Comparison of ENCODE assay signal across 8 cellular contexts in genomic region chr13:112616586-112617381, GRCh38. TPM values are rescaled to one million over a fixed set of nuclear protein-coding genes. Genes with fewer than 3 reads are reported as not detected.
A peak's percentile ranks its signal among the peaks of the same experiment; 100 is the strongest.
DNase-seq lines count a peak whose midpoint lies in the region; ATAC-seq and TF ChIP-seq lines count a peak whose summit lies in the region.

No MANE protein-coding gene starts in this region.

- no peak overlapping the region for H3K9ac ChIP-seq in endodermal cell (ENCODE audit: extremely low read depth, low read length, poor library complexity, severe bottlenecking)

- no peaks in the 10 kb centered on the region for H3K4me1 Mint-ChIP-seq in endodermal cell
- H3K4me1 Mint-ChIP-seq in nephron = no peaks in the 10 kb centered on the region

- DNase-seq in A673 (ENCODE audit: low spot score) = peak; percentile 53
- peak; percentile 59 for DNase-seq in ELR (ENCODE audit: low read depth)
- DNase-seq in OCI-LY7 (ENCODE audit: low spot score) = peak; percentile 34
- DNase-seq in endodermal cell = peak; percentile 78
- DNase-seq in NCI-H2029 (lab: John Stamatoyannopoulos, UW) = no peak

- H3K27me3 Mint-ChIP-seq in endodermal cell (ENCODE audit: insufficient read depth) = peaks cover 29% of the 10 kb centered on the region
- peaks cover 30% of the 10 kb centered on the region for H3K27me3 Mint-ChIP-seq in nephron (ENCODE audit: low read depth)

- H3K36me3 ChIP-seq in A673 (ENCODE audit: insufficient read depth, low read length, poor library complexity, severe bottlenecking) (no peaks in the 10 kb centered on the region), OCI-LY7 (ENCODE audit: insufficient read depth, low read length) (no peaks in the 10 kb centered on the region), endodermal cell (ENCODE audit: control insufficient read depth, insufficient read depth, low read length) (no peaks in the 10 kb centered on the region)

- ATAC-seq in HG02885 (IDR thresholded peaks at IDR 0.05; ENCODE audit: poor library complexity, unreplicated experiment) (peak; percentile 85), GM18520 (IDR thresholded peaks at IDR 0.05; ENCODE audit: unreplicated experiment) (no peak)

- H3K79me2 ChIP-seq in OCI-LY7 (ENCODE audit: insufficient read depth, low read depth, low read length) = no peaks in the 10 kb centered on the region

- POLR2A ChIA-PET in A673 (lab: Charles Lee; ENCODE audit: low non-redundant PET) (no interaction called here), OCI-LY7 (lab: Charles Lee) (no interaction called here)

- TF ChIP-seq CTCF in A673 (conservative IDR thresholded peaks at IDR 0.05; ENCODE audit: low read depth, low read length) = peak; percentile 69
- TF ChIP-seq CTCF in OCI-LY7 (conservative IDR thresholded peaks at IDR 0.05; ENCODE audit: low read length) = peak; percentile 70
- TF ChIP-seq CTCF in endodermal cell (conservative IDR thresholded peaks at IDR 0.05) = peak; percentile 81
- TF ChIP-seq CTCF in nephron (IDR thresholded peaks at IDR 0.05; ENCODE audit: unreplicated experiment in 3 of 3) = peak; percentile 36 to 53 (median 44)

- no peak overlapping the region for H2AFZ ChIP-seq in OCI-LY7 (ENCODE audit: low read length)

- H3K27ac ChIP-seq in A673 (ENCODE audit: low read depth, low read length, poor library complexity, severe bottlenecking) (no peak overlapping the region), OCI-LY7 (ENCODE audit: low read depth, low read length, poor library complexity, severe bottlenecking) (no peak overlapping the region), endodermal cell (ENCODE audit: low read depth, low read length) (no peak overlapping the region)

- no peak overlapping the region for H3K4me2 ChIP-seq in OCI-LY7 (ENCODE audit: low read length)

- H3K4me3 ChIP-seq in A673 (ENCODE audit: low read depth, low read length, poor library complexity, severe bottlenecking) = no peak overlapping the region
- no peak overlapping the region for H3K4me3 ChIP-seq in OCI-LY7 (ENCODE audit: low read depth, low read length, poor library complexity, severe bottlenecking)
- H3K4me3 ChIP-seq in endodermal cell (ENCODE audit: low read length) = no peak overlapping the region

- BruUV-seq in A673 (replicated peaks; lab: Mats Ljungman, UMichigan) = no TSS peak
- BruUV-seq in OCI-LY7 (replicated peaks; lab: Mats Ljungman, UMichigan) = no TSS peak

- no peaks in the 10 kb centered on the region for H3K9me2 ChIP-seq in OCI-LY7 (ENCODE audit: insufficient read depth, low read length)

- H3K27ac Mint-ChIP-seq in endodermal cell (no peak overlapping the region), nephron (no peak overlapping the region)

- H3K9me3 ChIP-seq in A673 (ENCODE audit: low read depth, low read length, poor library complexity, severe bottlenecking) = no peaks in the 10 kb centered on the region
- no peaks in the 10 kb centered on the region for H3K9me3 ChIP-seq in OCI-LY7 (ENCODE audit: low read length)
- no peaks in the 10 kb centered on the region for H3K9me3 ChIP-seq in endodermal cell (ENCODE audit: control insufficient read depth, low read length)

- H3K9me3 Mint-ChIP-seq in endodermal cell = no peaks in the 10 kb centered on the region
- H3K9me3 Mint-ChIP-seq in nephron = no peaks in the 10 kb centered on the region

- no peaks in the 10 kb centered on the region for H4K20me1 ChIP-seq in OCI-LY7 (ENCODE audit: insufficient read depth, low read length)

- CTCF ChIA-PET in A673 (lab: Charles Lee) (no interaction called here), OCI-LY7 (lab: Charles Lee; ENCODE audit: unreplicated experiment) (no interaction called here)

- H3K4me3 Mint-ChIP-seq in endodermal cell (no peak overlapping the region), nephron (no peak overlapping the region)

- WGBS in endodermal cell (ENCODE audit: insufficient coverage in 1 of 2, insufficient read length in 1 of 2), 2 experiments = 63 to 67% methylated on average over 11 to 13 of the region's 13 CpGs

- H3K36me3 Mint-ChIP-seq in endodermal cell (ENCODE audit: low read depth) (no peaks in the 10 kb centered on the region), nephron (ENCODE audit: low read depth) (no peaks in the 10 kb centered on the region)

- intact Hi-C loops in A673 (cut with micrococcal nuclease; ENCODE audit: unreplicated experiment) (no loop called here), OCI-LY7 (cut with micrococcal nuclease; ENCODE audit: unreplicated experiment) (no loop called here)

- H3K4me1 ChIP-seq in A673 (ENCODE audit: insufficient read depth, low read length, poor library complexity, severe bottlenecking) = no peaks in the 10 kb centered on the region
- no peaks in the 10 kb centered on the region for H3K4me1 ChIP-seq in OCI-LY7 (ENCODE audit: insufficient read depth, low read length, poor library complexity, severe bottlenecking)
- H3K4me1 ChIP-seq in endodermal cell (ENCODE audit: control insufficient read depth, insufficient read depth, low read length) = no peaks in the 10 kb centered on the region

- H3K27me3 ChIP-seq in A673 (replicated peaks; ENCODE audit: insufficient read depth, low read depth, low read length, poor library complexity) (peaks cover 21% of the 10 kb centered on the region), endodermal cell (ENCODE audit: control insufficient read depth, insufficient read depth, low read length, poor library complexity, severe bottlenecking) (peaks cover 5% of the 10 kb centered on the region)

RNA-seq across cellular contexts. Expression of gene TUBGCP3, which starts 28.8 kb away (rescaled TPM):
- total RNA-seq in A673 (2021) (61.4 and 63.9 TPM in 2 replicates), OCI-LY7 (2022) (36.2 and 39.0 TPM in 2 replicates), endodermal cell (10 to 100 TPM; 34.7 to 55.3 TPM)
- 18.4 and 19.4 TPM in 2 replicates for total RNA-seq in OCI-LY7 (2014; rRNA removed; shearing (Covaris generic))
- 35.8 TPM for polyA plus RNA-seq in endodermal cell (2013, experiment 1 of 2)
- 32.8 TPM for polyA plus RNA-seq in endodermal cell (2013, experiment 2 of 2)
